In the genomic region with DNA sequence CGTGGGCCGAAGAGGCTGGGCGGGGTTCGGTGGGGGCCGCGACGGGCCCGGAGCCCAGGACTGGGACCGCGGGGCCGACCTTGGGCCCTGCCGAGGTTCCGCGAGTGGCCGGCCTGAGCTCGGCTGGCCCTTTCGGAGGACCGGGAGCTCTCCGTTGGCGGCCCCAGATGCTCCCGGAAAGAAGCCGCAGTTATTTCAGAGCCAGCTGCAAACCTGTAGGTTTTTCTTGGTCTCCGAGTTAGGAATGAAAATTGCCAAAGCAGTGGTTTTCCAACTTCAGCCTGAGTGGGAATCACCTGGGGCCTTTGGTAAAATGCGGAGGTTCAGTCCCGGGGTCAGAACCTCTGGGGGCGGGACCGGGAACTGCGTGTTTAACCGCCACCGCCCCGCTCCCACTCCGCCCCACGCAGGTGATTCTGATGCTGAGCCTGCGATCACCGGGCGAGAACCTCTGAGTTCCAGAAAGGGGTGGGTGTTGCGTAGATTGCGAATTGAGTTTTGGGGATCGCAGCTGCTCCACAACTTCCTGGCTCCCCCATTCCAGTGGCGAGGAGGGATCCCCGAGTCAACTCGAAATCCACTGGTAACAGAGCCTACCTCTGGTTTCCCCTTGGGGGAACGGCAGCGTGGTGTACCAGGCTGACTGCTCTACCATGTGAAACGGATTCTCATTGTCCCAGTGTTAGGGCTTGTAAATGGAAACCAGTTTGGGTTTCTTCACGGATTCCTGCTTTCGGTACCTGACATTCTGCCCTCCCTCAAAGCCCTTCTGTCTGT, we compare ENCODE assay signal across 8 cellular contexts. TPM values are rescaled to one million over a fixed set of nuclear protein-coding genes. Genes with fewer than 3 reads are reported as not detected.
A peak's percentile ranks its signal among the peaks of the same experiment; 100 is the strongest.
DNase-seq lines count a peak whose midpoint lies in the region; ATAC-seq, FAIRE-seq and TF ChIP-seq lines count a peak whose summit lies in the region.
"Not testable (repeated sequence)": the region's sequence is repeated elsewhere in the genome, so short reads cannot be mapped to it uniquely, and the experiment has no call there.

No MANE protein-coding gene starts in this region.

- not testable (repeated sequence) for TF ChIP-seq EP300 in upper lobe of left lung (IDR thresholded peaks at IDR 0.05)

- not testable (repeated sequence) for H3K4me1 ChIP-seq in RWPE2 (ENCODE audit: insufficient read depth, poor library complexity, severe bottlenecking); endocrine pancreas (ENCODE audit: control insufficient read depth, insufficient read depth, low read length); small intestine (ENCODE audit: control insufficient read depth in 2 of 2, insufficient read depth in 1 of 2, low read depth in 1 of 2, low read length in 1 of 2)
- H3K4me1 ChIP-seq in right lobe of liver = peaks cover 0 to 42% (median 16%) of the 10 kb centered on the region in 4 donors
- H3K4me1 ChIP-seq in upper lobe of left lung = peaks cover 6 to 21% (median 12%) of the 10 kb centered on the region in 4 donors

- FAIRE-seq in small intestine (lab: Jason Lieb, UNC) = not testable (repeated sequence)

- not testable (repeated sequence) for TF ChIP-seq POLR2A in right lobe of liver (IDR thresholded peaks at IDR 0.05); upper lobe of left lung (IDR thresholded peaks at IDR 0.05)

- not testable (repeated sequence) for H3K9me3 ChIP-seq in RWPE2 (ENCODE audit: severe bottlenecking); endocrine pancreas (ENCODE audit: control insufficient read depth, low read length); right lobe of liver; small intestine (ENCODE audit: control insufficient read depth, low read depth); upper lobe of left lung

- in situ Hi-C loops in GM13976 (cut with MboI; ENCODE audit: low sequenced_read_pairs, unreplicated experiment) = not testable (repeated sequence)

- H3K4me3 ChIP-seq in RWPE2 (ENCODE audit: severe bottlenecking) (peak overlapping the region; percentile 52), endocrine pancreas (ENCODE audit: control insufficient read depth, insufficient read depth, low read length) (peak overlapping the region; percentile 81), right lobe of liver (peak overlapping the region; percentile 84 to 99 (median 96)), small intestine (ENCODE audit: low read depth in 1 of 2, low read length in 2 of 2) (peak overlapping the region; percentile 89 to 93), upper lobe of left lung (peak overlapping the region; percentile 69 to 98 (median 86))

- DNase-seq in GM13976 (ENCODE audit: low spot score) = peak; percentile 33
- DNase-seq in RWPE2 (ENCODE audit: low spot score) = not testable (repeated sequence)
- DNase-seq in activated T-cell treated with anti-CD3 and anti-CD28 coated beads, Interleukin-2, amount 50 U/mL, for 48 hours = peak; percentile 75 to 80
- peak; percentile 66 to 86 (median 77) for DNase-seq in right lobe of liver
- peak; percentile 74 for DNase-seq in small intestine
- peak; percentile 37 to 87 for DNase-seq in upper lobe of left lung

- H3K27ac ChIP-seq in RWPE2 (ENCODE audit: poor library complexity, severe bottlenecking) = peak overlapping the region; percentile 54
- peak overlapping the region; percentile 80 to 94 (median 93) for H3K27ac ChIP-seq in right lobe of liver
- H3K27ac ChIP-seq in small intestine (ENCODE audit: low read depth in 1 of 2, low read length in 1 of 2) = peak overlapping the region; percentile 94 to 96
- H3K27ac ChIP-seq in upper lobe of left lung = peak overlapping the region; percentile 92 to 96 (median 94)

- intact Hi-C loops in right lobe of liver (cut with DNase I) = not testable (repeated sequence)

- not testable (repeated sequence) for H3K27me3 ChIP-seq in RWPE2 (ENCODE audit: insufficient read depth, poor library complexity, severe bottlenecking); endocrine pancreas (ENCODE audit: control insufficient read depth, insufficient read depth, low read length); right lobe of liver; small intestine (ENCODE audit: control insufficient read depth in 2 of 2, insufficient read depth in 2 of 2, low read length in 2 of 2); upper lobe of left lung

- peak; percentile 21 for ATAC-seq in HG03439 (IDR thresholded peaks at IDR 0.05; ENCODE audit: unreplicated experiment)
- ATAC-seq in RWPE2 (ENCODE audit: low read depth) = peak; percentile 14
- peak; percentile 42 to 54 (median 50) for ATAC-seq in right lobe of liver
- ATAC-seq in upper lobe of left lung (ENCODE audit: low FRiP score in 2 of 2) = peak in 1 of 2 donors; percentile 59

- H3K36me3 ChIP-seq in RWPE2 (ENCODE audit: low read depth); endocrine pancreas (ENCODE audit: control insufficient read depth, insufficient read depth, low read length); right lobe of liver; small intestine (ENCODE audit: control insufficient read depth in 2 of 2, insufficient read depth in 2 of 2, low read length in 2 of 2); upper lobe of left lung: not testable (repeated sequence)

- not testable (repeated sequence) for TF ChIP-seq CTCF in GM13976 (IDR thresholded peaks at IDR 0.05; ENCODE audit: borderline replicate concordance, control extremely low read depth, extremely low read depth, insufficient read depth, missing control alignments); RWPE2 (IDR thresholded peaks at IDR 0.05; ENCODE audit: poor library complexity, severe bottlenecking); right lobe of liver (IDR thresholded peaks at IDR 0.05)
- TF ChIP-seq CTCF in upper lobe of left lung (IDR thresholded peaks at IDR 0.05) = peak in 4 of 6 experiments; percentile 6 to 51 (median 19)

- peak overlapping the region; percentile 99 for H3K9ac ChIP-seq in endocrine pancreas (ENCODE audit: control insufficient read depth, insufficient read depth, low read length)

- 3% methylated on average over 14 of the region's 47 CpGs for WGBS in right lobe of liver (ENCODE audit: insufficient coverage, low coverage, low lambda C conversion rate, missing lambda C conversion rate)
- WGBS in small intestine, 3 donors = 1 to 2% (median 1%) methylated on average over 38 to 47 of the region's 47 CpGs
- 2 to 5% methylated on average over 24 to 25 of the region's 47 CpGs for WGBS in upper lobe of left lung, 2 donors

RNA-seq across cellular contexts. Expression of gene PDXDC1, which starts 0.8 kb away (rescaled TPM):
- total RNA-seq in right lobe of liver (100 to 1,000 TPM in 4 of 6 experiments, 10 to 100 TPM in 2; 78.8 to 144 (median 111) TPM), upper lobe of left lung (100 to 1,000 TPM in 2 of 6 donors, 10 to 100 TPM in 4; 67.1 to 148 (median 85.2) TPM)
- polyA plus RNA-seq in small intestine = 100 to 1,000 TPM; 116 to 176 (median 122) TPM

RNA-seq across cellular contexts. Expression of gene NPIPA1, which starts 38.4 kb away (rescaled TPM):
- total RNA-seq in right lobe of liver (10 to 100 TPM; 14.0 to 48.3 (median 33.6) TPM), upper lobe of left lung (100 to 1,000 TPM in 2 of 6 donors, 10 to 100 TPM in 4; 49.3 to 189 (median 79.1) TPM)
- 10 to 100 TPM; 20.8 to 48.3 (median 45.2) TPM for polyA plus RNA-seq in small intestine
